ENCODE assay signal across 18 cellular contexts in the genomic region with DNA sequence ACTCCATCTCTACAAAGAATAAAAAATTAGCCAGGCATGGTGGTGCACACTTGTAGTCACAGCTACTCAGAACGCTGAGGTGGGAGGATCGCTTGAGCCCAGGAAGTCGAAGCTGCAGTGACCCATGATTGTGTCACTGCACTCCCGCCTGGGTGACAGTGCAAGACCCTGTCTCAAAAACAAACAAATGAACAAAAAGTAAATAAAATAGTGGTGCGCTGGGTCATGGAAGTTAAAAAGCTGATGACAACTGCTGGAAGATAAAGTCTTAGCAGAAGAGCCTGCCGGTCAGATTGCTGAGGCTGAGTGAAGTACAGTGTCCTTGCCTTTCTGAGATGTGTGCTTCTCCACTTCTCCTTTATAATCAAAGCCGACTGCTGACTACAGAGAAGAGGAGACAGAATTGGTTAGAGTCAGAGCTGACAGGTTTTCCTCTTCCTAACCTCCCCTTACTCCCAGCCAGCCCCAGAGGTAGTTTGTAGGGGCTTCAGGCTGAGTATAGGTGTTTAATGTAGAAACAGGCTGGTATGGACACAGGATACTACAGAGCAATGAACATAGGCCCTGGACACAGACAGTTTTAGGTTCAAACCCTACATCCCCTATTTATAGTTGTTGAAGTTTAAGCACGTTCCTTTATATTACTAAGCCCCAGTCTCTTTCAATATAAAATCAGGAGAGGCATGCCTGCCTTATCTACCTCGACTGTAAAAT. TPM values are rescaled to one million over a fixed set of nuclear protein-coding genes. Genes with fewer than 3 reads are reported as not detected.
"Had no signal": no experiment of that assay in that cellular context is flagged by ENCODE, and none has a peak within 500 bp of the region (broad histone marks: within the 10 kb centered on the region; RNA-seq: fewer than 3 reads in every experiment).

No MANE protein-coding gene starts in this region.

- H3K9me3 ChIP-seq: gastroesophageal sphincter, tibial nerve had no signal

- FAIRE-seq: TTC549 had no signal

- H3K4me3 ChIP-seq: gastroesophageal sphincter, tibial nerve had no signal

- H3K9me3 Mint-ChIP-seq: mesothelial cell of epicardium had no signal

- H3K36me3 ChIP-seq: gastroesophageal sphincter had no signal

- H3K27ac ChIP-seq: gastroesophageal sphincter, parathyroid adenoma, tibial nerve had no signal

- H3K79me2 ChIP-seq: parathyroid adenoma had no signal

- H3K36me3 Mint-ChIP-seq: mesothelial cell of epicardium had no signal

- H3K27ac Mint-ChIP-seq: mesothelial cell of epicardium had no signal

- H2AFZ ChIP-seq: parathyroid adenoma had no signal

- DNase-seq: activated CD4-positive, CD25-positive, alpha-beta regulatory T cell; activated CD8-positive, alpha-beta memory T cell treated with anti-CD3 and anti-CD28 coated beads, Interleukin-2, amount 50 U/mL, for 48 hours; activated effector memory CD4-positive, alpha-beta T cell treated with Interleukin-2 at 50 U/mL for 16 hours; central memory CD4-positive, alpha-beta T cell; cortex of kidney; effector memory CD4-positive, alpha-beta T cell; retina; stimulated activated CD4-positive, alpha-beta T cell treated with anti-CD3 and anti-CD28 coated beads, Interleukin-15, amount 100 ng/mL, for 24 hours; stimulated activated CD4-positive, alpha-beta T cell treated with anti-CD3 and anti-CD28 coated beads, Interleukin-4, amount 100 ng/mL, for 24 hours; T-helper 2 cell had no signal

- H3K4me1 Mint-ChIP-seq: mesothelial cell of epicardium had no signal

- H3K27me3 ChIP-seq: gastroesophageal sphincter, tibial nerve had no signal

- H3K4me1 ChIP-seq: parathyroid adenoma, tibial nerve had no signal

- H3K4me3 Mint-ChIP-seq: mesothelial cell of epicardium had no signal

- ATAC-seq: gastroesophageal sphincter had no signal

- H3K9ac ChIP-seq: parathyroid adenoma had no signal

RNA-seq across cellular contexts. Expression of gene HCLS1, which starts 17.9 kb away (rescaled TPM):
- total RNA-seq: myocyte had no signal

RNA-seq across cellular contexts. Expression of gene FBXO40, which starts 49.6 kb away (rescaled TPM):
- total RNA-seq: kidney epithelial cell, mesothelial cell of epicardium, tibial nerve had no signal
- polyA plus RNA-seq: liver had no signal
